Comparison of ENCODE assay signal across 25 cellular contexts in the genomic region with DNA sequence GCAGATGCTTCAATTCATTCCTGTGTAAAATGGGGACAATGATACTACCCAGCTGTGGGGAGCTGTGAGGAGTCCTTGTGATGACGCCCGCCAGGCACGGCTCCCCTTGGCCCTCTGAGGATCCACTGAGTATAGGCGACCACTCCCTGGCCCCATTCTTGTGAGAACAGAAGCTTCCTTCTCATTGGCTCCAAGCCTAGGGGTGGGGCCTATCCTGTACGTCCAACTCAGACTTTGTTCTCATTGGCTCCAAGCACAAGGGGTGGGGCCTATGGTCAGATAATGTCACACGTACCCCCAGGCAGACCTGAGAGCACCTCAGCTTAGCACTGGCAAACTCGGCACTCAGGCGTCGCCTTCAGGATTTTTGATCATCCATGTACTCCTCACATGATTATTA.
"Had no signal": no experiment of that assay in that cellular context is flagged by ENCODE, and none has a peak within 500 bp of the region (broad histone marks: within the 10 kb centered on the region; RNA-seq: fewer than 3 reads in every experiment).

No MANE protein-coding gene starts in this region.

- H3K4me3 ChIP-seq: adrenal gland, ascending aorta, ovary, prostate gland, thyroid gland, upper lobe of right lung had no signal

- DNase-seq: activated B cell treated with CpG ODN at 0.5 μM for 24 hours; activated CD4-positive, alpha-beta T cell treated with anti-CD3 and anti-CD28 coated beads for 36 hours; activated CD4-positive, alpha-beta T cell treated with anti-CD3 and anti-CD28 coated beads, Interleukin-2, amount 50 U/mL, for 4 hours; activated CD8-positive, alpha-beta memory T cell treated with anti-CD3 and anti-CD28 coated beads, Interleukin-2, amount 50 U/mL, for 48 hours; activated naive CD4-positive, alpha-beta T cell; activated T-cell treated with anti-CD3 and anti-CD28 coated beads, Interleukin-2, amount 50 U/mL, for 4 hours; adrenal gland; brain microvascular endothelial cell; caudate nucleus; dermis blood vessel endothelial cell; effector CD8-positive, alpha-beta T cell; foreskin melanocyte; left cardiac atrium; midbrain; ovary; stimulated activated CD4-positive, alpha-beta T cell treated with anti-CD3 and anti-CD28 coated beads, Interleukin-4, amount 100 ng/mL, for 24 hours; stimulated activated naive CD4-positive, alpha-beta T cell treated with Interleukin-2 at 50 U/mL for 16 hours; T-helper 9 cell; thyroid gland; upper lobe of right lung had no signal

- H3K9me3 ChIP-seq: adrenal gland, ascending aorta, neutrophil, ovary, prostate gland, thyroid gland, upper lobe of right lung had no signal

- H3K36me3 ChIP-seq: adrenal gland, ascending aorta, brain microvascular endothelial cell, neutrophil, ovary, prostate gland, thyroid gland, upper lobe of right lung had no signal

- H3K27ac ChIP-seq: adrenal gland, ascending aorta, brain microvascular endothelial cell, neutrophil, ovary, prostate gland, thyroid gland, upper lobe of right lung had no signal

- ATAC-seq: activated CD4-positive, alpha-beta T cell treated with anti-CD3 and anti-CD28 coated beads for 36 hours; activated T-cell treated with anti-CD3 and anti-CD28 coated beads, Interleukin-2, amount 50 U/mL, for 4 hours; left cardiac atrium; natural killer cell treated with Interleukin-12 subunit alpha and Interleukin-12 subunit beta and Interleukin-15 and Interleukin-18, amount 100 ng/mL, for 72 hours; upper lobe of right lung had no signal

- FAIRE-seq: islet of Langerhans had no signal

- H3K4me1 ChIP-seq: adrenal gland, ascending aorta, prostate gland, thyroid gland, upper lobe of right lung had no signal
